Comparison of ENCODE assay signal across 17 cellular contexts in the genomic region with DNA sequence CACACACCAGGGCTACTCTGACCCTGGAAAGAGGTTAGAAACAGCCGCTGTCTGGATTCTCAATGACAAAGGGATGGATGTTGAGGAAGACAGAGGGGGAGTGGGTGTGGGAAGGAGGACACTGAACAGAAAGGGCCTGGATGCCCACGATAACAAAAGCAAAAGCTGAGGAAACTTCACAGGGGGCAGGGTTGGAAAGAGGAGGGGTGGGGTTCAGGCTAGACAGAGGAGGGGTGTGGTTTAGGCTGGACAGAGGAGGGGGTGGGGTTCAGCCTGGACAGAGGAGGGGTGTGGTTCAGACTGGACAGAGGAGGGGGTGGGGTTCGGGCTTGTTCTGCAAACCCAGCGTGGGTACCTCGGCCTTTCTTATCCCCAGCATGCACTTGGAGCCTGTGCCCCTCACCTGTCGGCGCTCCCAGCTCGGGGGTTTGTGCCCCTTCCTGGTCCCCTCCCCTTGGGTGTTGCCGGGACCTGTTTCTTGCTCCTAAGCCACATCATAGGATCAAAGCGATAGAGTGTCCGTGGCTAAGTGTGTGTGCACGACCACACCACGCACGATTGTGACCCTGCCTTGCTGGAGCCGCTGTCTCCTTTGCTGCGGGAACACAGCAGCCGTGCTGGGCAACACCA.
"Had no signal": no experiment of that assay in that cellular context is flagged by ENCODE, and none has a peak within 500 bp of the region (broad histone marks: within the 10 kb centered on the region; RNA-seq: fewer than 3 reads in every experiment).

No MANE protein-coding gene starts in this region.

- H3K27ac Mint-ChIP-seq: activated CD4-positive, alpha-beta memory T cell treated with anti-CD3 and anti-CD28 coated beads for 36 hours; activated CD4-positive, alpha-beta T cell treated with anti-CD3 and anti-CD28 coated beads for 36 hours; activated CD8-positive, alpha-beta memory T cell treated with anti-CD3 and anti-CD28 coated beads, Interleukin-2, amount 10 ng/mL, durations not matched to agents 7 days and 5 days; activated naive CD4-positive, alpha-beta T cell treated with anti-CD3 and anti-CD28 coated beads, Interleukin-2, amount 50 U/mL, for 72 hours; stimulated activated effector memory CD8-positive, alpha-beta T cell treated with anti-CD3 and anti-CD28 coated beads, Interleukin-12 subunit alpha, Interleukin-12 subunit beta, amount 100 ng/mL, for 72 hours; T-cell had no signal

- DNase-seq: activated CD4-positive, alpha-beta memory T cell treated with anti-CD3 and anti-CD28 coated beads for 36 hours; activated CD4-positive, alpha-beta T cell treated with anti-CD3 and anti-CD28 coated beads for 36 hours; activated T-cell treated with anti-CD3 and anti-CD28 coated beads, Interleukin-2, amount 50 U/mL, for 1 hour; central memory CD4-positive, alpha-beta T cell; cortex of kidney; effector CD8-positive, alpha-beta T cell; foreskin keratinocyte; glutamatergic neuron; hypothalamus; lower lobe of right lung; stimulated activated CD4-positive, alpha-beta T cell treated with anti-CD3 and anti-CD28 coated beads, Interleukin-12 subunit alpha, Interleukin-12 subunit beta, amount 100 ng/mL, for 4 hours; stimulated activated CD4-positive, alpha-beta T cell treated with anti-CD3 and anti-CD28 coated beads, Interleukin-2, amount 100 ng/mL, for 24 hours; T-cell; T-helper 9 cell had no signal

- H3K4me1 Mint-ChIP-seq: activated CD4-positive, alpha-beta T cell treated with anti-CD3 and anti-CD28 coated beads for 36 hours; activated CD8-positive, alpha-beta memory T cell treated with anti-CD3 and anti-CD28 coated beads, Interleukin-2, amount 10 ng/mL, durations not matched to agents 7 days and 5 days; stimulated activated effector memory CD8-positive, alpha-beta T cell treated with anti-CD3 and anti-CD28 coated beads, Interleukin-12 subunit alpha, Interleukin-12 subunit beta, amount 100 ng/mL, for 72 hours; T-cell had no signal

- H3K4me3 Mint-ChIP-seq: activated CD4-positive, alpha-beta memory T cell treated with anti-CD3 and anti-CD28 coated beads for 36 hours; activated CD4-positive, alpha-beta T cell treated with anti-CD3 and anti-CD28 coated beads for 36 hours; activated CD8-positive, alpha-beta memory T cell treated with anti-CD3 and anti-CD28 coated beads, Interleukin-2, amount 10 ng/mL, durations not matched to agents 7 days and 5 days; stimulated activated effector memory CD8-positive, alpha-beta T cell treated with anti-CD3 and anti-CD28 coated beads, Interleukin-12 subunit alpha, Interleukin-12 subunit beta, amount 100 ng/mL, for 72 hours; T-cell had no signal

- H3K27me3 Mint-ChIP-seq: activated CD4-positive, alpha-beta T cell treated with anti-CD3 and anti-CD28 coated beads for 36 hours had no signal

- ATAC-seq: activated CD4-positive, alpha-beta T cell treated with anti-CD3 and anti-CD28 coated beads for 36 hours; activated CD8-positive, alpha-beta memory T cell treated with anti-CD3 and anti-CD28 coated beads, Interleukin-2, amount 10 ng/mL, durations not matched to agents 7 days and 5 days; activated naive CD4-positive, alpha-beta T cell treated with anti-CD3 and anti-CD28 coated beads, Interleukin-2, amount 50 U/mL, for 72 hours; foreskin keratinocyte; lower lobe of right lung; stimulated activated effector memory CD8-positive, alpha-beta T cell treated with anti-CD3 and anti-CD28 coated beads, Interleukin-12 subunit alpha, Interleukin-12 subunit beta, amount 100 ng/mL, for 72 hours; T-cell had no signal

- H3K36me3 Mint-ChIP-seq: activated CD4-positive, alpha-beta memory T cell treated with anti-CD3 and anti-CD28 coated beads for 36 hours; activated CD8-positive, alpha-beta memory T cell treated with anti-CD3 and anti-CD28 coated beads, Interleukin-2, amount 10 ng/mL, durations not matched to agents 7 days and 5 days had no signal
